ENCODE assay signal across 11 cellular contexts in genomic region chr2:15223887-15224286, GRCh38.
DNase-seq lines count a peak whose midpoint lies in the region; ATAC-seq, FAIRE-seq and TF ChIP-seq lines count a peak whose summit lies in the region.
"Had no signal": no experiment of that assay in that cellular context is flagged by ENCODE, and none has a peak within 500 bp of the region (broad histone marks: within the 10 kb centered on the region; RNA-seq: fewer than 3 reads in every experiment).

No MANE protein-coding gene starts in this region.

- ATAC-seq in GM21360 (IDR thresholded peaks at IDR 0.05; ENCODE audit: unreplicated experiment): peak; percentile 57
- no peak for ATAC-seq in mucosa of descending colon

- intact Hi-C loops in mucosa of descending colon (cut with DNase I, micrococcal nuclease): no loop called here

- H3K36me3 ChIP-seq in H7 (replicated peaks; ENCODE audit: control insufficient read depth, insufficient read depth, low read length): no peaks in the 10 kb centered on the region
- H3K36me3 ChIP-seq in mucosa of descending colon (ENCODE audit: low read depth): no peaks in the 10 kb centered on the region

- no peaks in the 10 kb centered on the region for H3K9me3 ChIP-seq in mucosa of descending colon
- H3K9me3 ChIP-seq: esophagus squamous epithelium had no signal

- DNase-seq in HTR-8/SVneo (ENCODE audit: insufficient read length, low spot score): peak; percentile 8
- peak; percentile 85 to 96 for DNase-seq in dermis microvascular lymphatic vessel endothelial cell (ENCODE audit: low read depth in 2 of 2)
- peak; percentile 90 for DNase-seq in renal cortical epithelial cell (ENCODE audit: low read depth)
- DNase-seq in mesenteric fat pad (ENCODE audit: low spot score): no peak
- no peak for DNase-seq in H7
- no peak for DNase-seq in mucosa of descending colon
- DNase-seq: activated naive CD4-positive, alpha-beta T cell treated with anti-CD3 and anti-CD28 coated beads, Interleukin-2, amount 50 U/mL, for 16 hours; esophagus squamous epithelium; NCI-H69 had no signal

- H3K4me3 ChIP-seq in H7 (ENCODE audit: insufficient read depth, low read depth, low read length) (no peak overlapping the region), mucosa of descending colon (no peak overlapping the region)
- H3K4me3 ChIP-seq: esophagus squamous epithelium had no signal

- H3K27me3 ChIP-seq in H7 (ENCODE audit: control insufficient read depth, insufficient read depth, low read length): no peaks in the 10 kb centered on the region
- H3K27me3 ChIP-seq: esophagus squamous epithelium had no signal

- H3K4me1 ChIP-seq in mucosa of descending colon (ENCODE audit: low read depth): no peaks in the 10 kb centered on the region
- H3K4me1 ChIP-seq: esophagus squamous epithelium had no signal

- TF ChIP-seq CTCF in mucosa of descending colon (IDR thresholded peaks at IDR 0.05): no peak

- no peak for FAIRE-seq in HTR-8/SVneo (lab: Jason Lieb, UNC)
- FAIRE-seq: TTC549 had no signal

Comparison
In these comparisons a context has a peak if more than half of its experiments do, and no peak if none do; other contexts are left out.
1. DNase-seq: peak in HTR-8/SVneo (single experiment), dermis microvascular lymphatic vessel endothelial cell (2 of 2) and renal cortical epithelial cell (single experiment); none in mesenteric fat pad (single experiment), H7 (single experiment) and mucosa of descending colon (0 of 3).